ENCODE assay signal across 18 cellular contexts in the genomic region with DNA sequence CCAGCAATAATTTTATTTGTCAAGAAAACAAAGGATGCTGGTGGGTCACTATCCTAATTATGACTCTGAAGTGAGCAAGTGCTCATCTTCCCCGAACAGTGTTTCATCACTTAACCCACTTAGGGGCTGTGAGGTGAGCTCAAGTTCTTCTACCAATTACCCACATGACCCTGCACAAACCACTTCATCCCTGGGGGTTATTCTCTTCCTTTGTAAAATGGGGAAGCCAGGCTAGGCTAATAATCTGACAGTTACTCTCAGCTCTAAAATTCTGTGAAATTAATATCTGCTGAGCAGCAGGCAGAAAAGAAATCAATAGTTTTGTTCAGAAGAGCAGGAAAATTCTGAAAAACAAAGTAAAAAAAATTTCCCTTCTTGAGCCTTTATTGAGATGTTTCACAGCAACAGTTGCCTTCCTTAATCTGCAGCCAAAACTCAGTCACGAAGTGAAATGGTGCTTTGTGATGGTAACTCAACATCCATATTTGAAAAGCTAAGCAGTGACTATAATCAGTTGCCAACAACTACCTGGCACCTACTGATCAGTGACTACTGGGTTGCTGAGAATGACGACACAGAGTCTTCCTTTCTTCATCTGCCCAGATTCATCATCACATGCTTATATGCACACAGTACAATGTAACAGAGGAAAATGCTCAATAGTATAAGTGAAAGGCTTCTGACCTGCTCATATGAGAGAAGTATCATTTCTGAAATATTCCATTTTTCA. TPM values are rescaled to one million over a fixed set of nuclear protein-coding genes. Genes with fewer than 3 reads are reported as not detected.
DNase-seq lines count a peak whose midpoint lies in the region; ATAC-seq, FAIRE-seq and TF ChIP-seq lines count a peak whose summit lies in the region.
"Had no signal": no experiment of that assay in that cellular context is flagged by ENCODE, and none has a peak within 500 bp of the region (broad histone marks: within the 10 kb centered on the region; RNA-seq: fewer than 3 reads in every experiment).

No MANE protein-coding gene starts in this region.

- H3K4me1 Mint-ChIP-seq in activated T-cell treated with anti-CD3 and anti-CD28 coated beads, Interleukin-2, amount 50 U/mL, for 72 hours (ENCODE audit: low read depth), result peaks cover 86% of the 10 kb centered on the region
- peaks cover 75% of the 10 kb centered on the region for H3K4me1 Mint-ChIP-seq in activated T-cell treated with anti-CD3 and anti-CD28 coated beads, Interleukin-2, amount 50 U/mL, for 4 hours (ENCODE audit: low read depth)
- peaks cover 45 to 78% (median 59%) of the 10 kb centered on the region in 3 donors for H3K4me1 Mint-ChIP-seq in IgD-negative memory B cell
- H3K4me1 Mint-ChIP-seq in stimulated activated effector memory CD8-positive, alpha-beta T cell treated with anti-CD3 and anti-CD28 coated beads, Interleukin-12 subunit alpha, Interleukin-12 subunit beta, amount 100 ng/mL, for 72 hours, result peaks cover 67% of the 10 kb centered on the region

- peaks cover 2% of the 10 kb centered on the region; the same call in 1 of the 3 replicates for H3K9me3 ChIP-seq in GM12878 (replicated peaks; ENCODE audit: control insufficient read depth, insufficient read depth, low read length)
- H3K9me3 ChIP-seq: left lung, right lobe of liver, SJSA1, uterus had no signal

- CTCF ChIA-PET in GM12878 (lab: Yijun Ruan, JAX), result interaction anchor here (1.1 to 14.7 kb wide), 3 partner anchors 10 to 64 kb away, joined by 3 to 113 read pairs (median 6); no protein-coding TSS in a partner anchor

- no peaks in the 10 kb centered on the region for H4K20me1 ChIP-seq in GM12878 (ENCODE audit: control insufficient read depth, insufficient read depth)

- no peak overlapping the region for H3K4me3 ChIP-seq in GM12878
- H3K4me3 ChIP-seq: left lung, PC-9, right lobe of liver, SJSA1, uterus had no signal

- no peaks in the 10 kb centered on the region for H3K27me3 Mint-ChIP-seq in activated T-cell treated with anti-CD3 and anti-CD28 coated beads, Interleukin-2, amount 50 U/mL, for 72 hours (ENCODE audit: low read depth)
- no peaks in the 10 kb centered on the region for H3K27me3 Mint-ChIP-seq in activated T-cell treated with anti-CD3 and anti-CD28 coated beads, Interleukin-2, amount 50 U/mL, for 4 hours (ENCODE audit: low read depth)
- no peaks in the 10 kb centered on the region for H3K27me3 Mint-ChIP-seq in IgD-negative memory B cell
- H3K27me3 Mint-ChIP-seq: activated naive CD8-positive, alpha-beta T cell treated with anti-CD3 and anti-CD28 coated beads, Interleukin-2, amount 10 ng/mL, durations not matched to agents 7 days and 5 days had no signal

- no peak for TF ChIP-seq CTCF in GM12878 (IDR thresholded peaks at IDR 0.05 in 2 of 3, conservative IDR thresholded peaks at IDR 0.05 in 1 of 3; ENCODE audit: control insufficient read depth in 2 of 3, extremely low read depth in 1 of 3, insufficient read depth in 1 of 3, low read depth in 3 of 3, low read length in 3 of 3)

- peak overlapping the region; percentile 78 for H3K4me2 ChIP-seq in GM12878 (ENCODE audit: control insufficient read depth, insufficient read depth)
- H3K4me2 ChIP-seq: PC-9 had no signal

- peaks cover 0 to 7% of the 10 kb centered on the region in 2 experiments; a peak in 3 of 4 replicates for H3K36me3 ChIP-seq in GM12878 (ENCODE audit: control insufficient read depth in 2 of 2, insufficient read depth in 2 of 2, low read length in 1 of 2)
- H3K36me3 ChIP-seq: left lung, right lobe of liver, SJSA1, uterus had no signal

- FAIRE-seq in GM12878 (lab: Jason Lieb, UNC), result no peak

- WGBS in GM12878 (ENCODE audit: insufficient coverage, insufficient replicate concordance, low lambda C conversion rate, missing lambda C conversion rate), result 25% methylated on average over 3 of the region's 3 CpGs

- peaks cover 0 to 8% of the 10 kb centered on the region in 2 donors for H3K36me3 Mint-ChIP-seq in activated T-cell treated with anti-CD3 and anti-CD28 coated beads, Interleukin-2, amount 50 U/mL, for 72 hours (ENCODE audit: insufficient read depth in 2 of 2)
- H3K36me3 Mint-ChIP-seq in activated T-cell treated with anti-CD3 and anti-CD28 coated beads, Interleukin-2, amount 50 U/mL, for 4 hours (ENCODE audit: insufficient read depth), result peaks cover 2% of the 10 kb centered on the region
- H3K36me3 Mint-ChIP-seq in IgD-negative memory B cell, result peaks cover 2% of the 10 kb centered on the region
- H3K36me3 Mint-ChIP-seq in stimulated activated effector memory CD8-positive, alpha-beta T cell treated with anti-CD3 and anti-CD28 coated beads, Interleukin-12 subunit alpha, Interleukin-12 subunit beta, amount 100 ng/mL, for 72 hours, result peaks cover 4% of the 10 kb centered on the region

- H3K79me2 ChIP-seq in GM12878 (ENCODE audit: control insufficient read depth, insufficient read depth, low read length), result peaks cover 81% of the 10 kb centered on the region

- H3K4me3 Mint-ChIP-seq in activated T-cell treated with anti-CD3 and anti-CD28 coated beads, Interleukin-2, amount 50 U/mL, for 72 hours, result peak overlapping the region in 1 of 2 donors; percentile 73
- H3K4me3 Mint-ChIP-seq in activated T-cell treated with anti-CD3 and anti-CD28 coated beads, Interleukin-2, amount 50 U/mL, for 4 hours, result no peak overlapping the region
- peak overlapping the region; percentile 20 to 85 (median 29) for H3K4me3 Mint-ChIP-seq in IgD-negative memory B cell
- H3K4me3 Mint-ChIP-seq in stimulated activated effector memory CD8-positive, alpha-beta T cell treated with anti-CD3 and anti-CD28 coated beads, Interleukin-12 subunit alpha, Interleukin-12 subunit beta, amount 100 ng/mL, for 72 hours, result peak overlapping the region; percentile 37
- H3K4me3 Mint-ChIP-seq: activated naive CD8-positive, alpha-beta T cell treated with anti-CD3 and anti-CD28 coated beads, Interleukin-2, amount 10 ng/mL, durations not matched to agents 7 days and 5 days had no signal

- no peak for DNase-seq in activated T-cell treated with anti-CD3 and anti-CD28 coated beads, Interleukin-2, amount 50 U/mL, for 72 hours
- DNase-seq in activated T-cell treated with anti-CD3 and anti-CD28 coated beads, Interleukin-2, amount 50 U/mL, for 4 hours, result no peak
- no peak for DNase-seq in GM12878 (ENCODE audit: low read depth, low spot score)
- no peak for DNase-seq in stimulated activated effector memory CD8-positive, alpha-beta T cell treated with anti-CD3 and anti-CD28 coated beads, Interleukin-12 subunit alpha, Interleukin-12 subunit beta, amount 100 ng/mL, for 72 hours (ENCODE audit: low spot score in 2 of 2)
- no peak for DNase-seq in H4 (ENCODE audit: low spot score)
- DNase-seq in NCI-H526 (lab: John Stamatoyannopoulos, UW), result no peak
- DNase-seq: activated CD4-positive, alpha-beta T cell treated with anti-CD3 and anti-CD28 coated beads for 48 hours; activated naive CD8-positive, alpha-beta T cell treated with anti-CD3 and anti-CD28 coated beads, Interleukin-2, amount 10 ng/mL, durations not matched to agents 7 days and 5 days; HCEC 1CT; left lung; NCI-H2029 treated with DMSO at 0.1 percent for 48 hours; NCI-H69; PC-9; right lobe of liver; uterus had no signal

- TF ChIP-seq EP300 in GM12878 (IDR thresholded peaks at IDR 0.05; ENCODE audit: borderline replicate concordance in 1 of 2, control insufficient read depth in 1 of 2, low read depth in 2 of 2, low read length in 2 of 2), result no peak

- H3K27ac Mint-ChIP-seq in activated T-cell treated with anti-CD3 and anti-CD28 coated beads, Interleukin-2, amount 50 U/mL, for 72 hours, result peak overlapping the region; percentile 94
- peak overlapping the region; percentile 33 to 83 (median 73) for H3K27ac Mint-ChIP-seq in IgD-negative memory B cell
- peak overlapping the region; percentile 90 for H3K27ac Mint-ChIP-seq in stimulated activated effector memory CD8-positive, alpha-beta T cell treated with anti-CD3 and anti-CD28 coated beads, Interleukin-12 subunit alpha, Interleukin-12 subunit beta, amount 100 ng/mL, for 72 hours
- H3K27ac Mint-ChIP-seq: activated naive CD8-positive, alpha-beta T cell treated with anti-CD3 and anti-CD28 coated beads, Interleukin-2, amount 10 ng/mL, durations not matched to agents 7 days and 5 days had no signal

- no peak for TF ChIP-seq RAD21 in GM12878 (IDR thresholded peaks at IDR 0.05; ENCODE audit: insufficient read depth, low read depth, low read length)

- no peak overlapping the region for H3K9ac ChIP-seq in GM12878 (ENCODE audit: control insufficient read depth, insufficient read depth, low read length)

- SMC1A ChIA-PET in GM12878 (lab: Charles Lee; ENCODE audit: uncharacterized antibody, unreplicated experiment), result interaction anchor here (0.7 to 20.0 kb wide), 9 partner anchors 2 to 45 kb away, joined by 3 to 478 read pairs (median 4); partner anchors contain the start of gene ATP8A1

- ATAC-seq in activated T-cell treated with anti-CD3 and anti-CD28 coated beads, Interleukin-2, amount 50 U/mL, for 72 hours (replicated peaks in 1 of 2), result peak in 1 of 2 donors; percentile 18
- no peak for ATAC-seq in activated T-cell treated with anti-CD3 and anti-CD28 coated beads, Interleukin-2, amount 50 U/mL, for 4 hours
- ATAC-seq in GM12878 (peak; percentile 12), GM18870 (IDR thresholded peaks at IDR 0.05; ENCODE audit: unreplicated experiment) (no peak)
- peak; percentile 25 for ATAC-seq in stimulated activated effector memory CD8-positive, alpha-beta T cell treated with anti-CD3 and anti-CD28 coated beads, Interleukin-12 subunit alpha, Interleukin-12 subunit beta, amount 100 ng/mL, for 72 hours
- ATAC-seq: left lung, right lobe of liver had no signal

- in situ Hi-C loops in GM12878 (cut with MboI), result loop anchor here (25.0 kb wide), 1 partner anchor 1971 kb away; no protein-coding TSS in a partner anchor

- peaks cover 55% of the 10 kb centered on the region for H3K4me1 ChIP-seq in GM12878 (ENCODE audit: control insufficient read depth, insufficient read depth, low read length)
- H3K4me1 ChIP-seq: right lobe of liver, SJSA1, uterus had no signal

- H3K9me3 Mint-ChIP-seq in activated T-cell treated with anti-CD3 and anti-CD28 coated beads, Interleukin-2, amount 50 U/mL, for 72 hours, result no peaks in the 10 kb centered on the region
- H3K9me3 Mint-ChIP-seq in activated T-cell treated with anti-CD3 and anti-CD28 coated beads, Interleukin-2, amount 50 U/mL, for 4 hours, result no peaks in the 10 kb centered on the region
- no peaks in the 10 kb centered on the region for H3K9me3 Mint-ChIP-seq in IgD-negative memory B cell
- H3K9me3 Mint-ChIP-seq in stimulated activated effector memory CD8-positive, alpha-beta T cell treated with anti-CD3 and anti-CD28 coated beads, Interleukin-12 subunit alpha, Interleukin-12 subunit beta, amount 100 ng/mL, for 72 hours, result no peaks in the 10 kb centered on the region

- POLR2A ChIA-PET in GM12878 (lab: Charles Lee), result interaction anchor here (1.1 to 15.0 kb wide), 6 partner anchors 9 to 143 kb away, joined by 3 to 254 read pairs (median 12); partner anchors contain the start of gene ATP8A1

- H2AFZ ChIP-seq in GM12878 (ENCODE audit: control insufficient read depth, low read depth, low read length), result peak overlapping the region; percentile 32
- H2AFZ ChIP-seq: PC-9 had no signal

- intact Hi-C loops in GM12878 (cut with micrococcal nuclease; ENCODE audit: unreplicated experiment), result no loop called here

- TF ChIP-seq POLR2A in GM12878 (IDR thresholded peaks at IDR 0.05; ENCODE audit: low read depth, low read length), result no peak

- H3K27me3 ChIP-seq in GM12878 (replicated peaks in 1 of 2; ENCODE audit: control insufficient read depth in 2 of 2, insufficient read depth in 2 of 2, low read length in 1 of 2), result no peaks in the 10 kb centered on the region
- H3K27me3 ChIP-seq: left lung, right lobe of liver, SJSA1, uterus had no signal

- BruUV-seq in GM12878 (replicated peaks; lab: Mats Ljungman, UMichigan), result no TSS peak

- peak overlapping the region; percentile 49 for H3K27ac ChIP-seq in GM12878 (ENCODE audit: control insufficient read depth, insufficient read depth)
- H3K27ac ChIP-seq: left lung, PC-9, right lobe of liver, SJSA1, uterus had no signal

- RAD21 ChIA-PET in GM12878 (lab: Charles Lee; ENCODE audit: unreplicated experiment), result interaction anchor here (1.4 to 16.5 kb wide), 6 partner anchors 9 to 24 kb away, joined by 5 to 252 read pairs (median 13); partner anchors contain the start of gene ATP8A1

RNA-seq across cellular contexts. Expression of gene ATP8A1, which starts 24.1 kb away (rescaled TPM):
- total RNA-seq in activated T-cell treated with anti-CD3 and anti-CD28 coated beads, Interleukin-2, amount 50 U/mL, for 72 hours, result 10 to 100 TPM; 51.7 to 55.9 TPM
- total RNA-seq in activated T-cell treated with anti-CD3 and anti-CD28 coated beads, Interleukin-2, amount 50 U/mL, for 4 hours, result 10 to 100 TPM in 2 of 3 donors, 1 to 10 TPM in 1; 8.1 to 14.8 (median 11.4) TPM
- polyA plus RNA-seq in IgD-negative memory B cell (15.0 TPM), GM12878 (2011; rRNA removed) (116 and 194 TPM in 2 replicates), GM12878 (2014; fragmentation: Illumina TruSeq; extraction: Trizol) (43.3 and 60.0 TPM in 2 replicates), GM12878 (2014; fragmentation: Nextera tagmentation; extraction: Ambion mirVana) (1 to 10 TPM; 9.0 to 9.5 TPM), GM12878 (2014; rRNA removed) (26.2 and 31.2 TPM in 2 replicates), GM12878 (2016; fragmentation: Nextera tagmentation; extraction: Ambion mirVana) (10 to 100 TPM; 14.4 to 18.5 TPM)
- 1,209 and 1,224 TPM in 2 replicates for total RNA-seq in GM12878 (2013; cell fraction: nucleolus; rRNA removed)
- total RNA-seq in GM12878 (2014; rRNA removed) (55.2 and 73.8 TPM in 2 replicates), GM12878 (2014; rRNA removed; fragmentation: Illumina TruSeq; extraction: Trizol) (72.5 and 78.7 TPM in 2 replicates), GM12878 (2021) (50.4 and 50.6 TPM in 2 replicates)
- 16.1 TPM for polyA plus RNA-seq in GM12878 (2011; ENCODE audit: low read depth)
- 27.1 and 34.0 TPM in 2 replicates for polyA plus RNA-seq in GM12878 (2011; cell fraction: cytosol; rRNA removed)
- polyA plus RNA-seq in GM12878 (2011; cell fraction: nucleus; rRNA removed), result 252 and 314 TPM in 2 replicates
- polyA plus RNA-seq in GM12878 (2012), result 22.0 and 41.8 TPM in 2 replicates
- polyA minus RNA-seq in GM12878 (2011; rRNA and poly(A)+ RNA removed), result 213 and 243 TPM in 2 replicates
- polyA minus RNA-seq in GM12878 (2011; cell fraction: cytosol; rRNA and poly(A)+ RNA removed), result 58.3 and 60.7 TPM in 2 replicates
- polyA minus RNA-seq in GM12878 (2011; cell fraction: nucleus; rRNA and poly(A)+ RNA removed), result 380 and 488 TPM in 2 replicates
- total RNA-seq in H4 (2014; rRNA removed; shearing (Covaris generic)), result 1.3 and 2.4 TPM in 2 replicates
- total RNA-seq: PC-9 had no signal

Comparison
In these comparisons a context has a peak if more than half of its experiments do, and no peak if none do; other contexts are left out.
1. ATAC-seq: peak in GM12878 (single experiment) and stimulated activated effector memory CD8-positive, alpha-beta T cell treated with anti-CD3 and anti-CD28 coated beads, Interleukin-12 subunit alpha, Interleukin-12 subunit beta, amount 100 ng/mL, for 72 hours (single experiment); none in activated T-cell treated with anti-CD3 and anti-CD28 coated beads, Interleukin-2, amount 50 U/mL, for 4 hours (0 of 2) and GM18870 (single experiment).
2. Peak in every context shown above with its lines, with median percentiles within 50 percentile points of each other: H3K27ac Mint-ChIP-seq.